Comparison of ENCODE assay signal across 20 cellular contexts in genomic region chr5:122054266-122054665, GRCh38. TPM values are rescaled to one million over a fixed set of nuclear protein-coding genes. Genes with fewer than 3 reads are reported as not detected.
"Had no signal": no experiment of that assay in that cellular context is flagged by ENCODE, and none has a peak within 500 bp of the region (broad histone marks: within the 10 kb centered on the region; RNA-seq: fewer than 3 reads in every experiment).

No MANE protein-coding gene starts in this region.

- H3K36me3 ChIP-seq: ascending aorta, colonic mucosa, gastrocnemius medialis, heart left ventricle, left ventricle myocardium inferior, upper lobe of right lung had no signal

- H3K27me3 ChIP-seq: ascending aorta, colonic mucosa, gastrocnemius medialis, heart left ventricle, upper lobe of right lung had no signal

- H3K4me3 ChIP-seq: ascending aorta, colonic mucosa, gastrocnemius medialis, heart left ventricle, left ventricle myocardium inferior, upper lobe of right lung had no signal

- H3K9me3 Mint-ChIP-seq: activated B cell treated with CpG ODN at 0.5 μM for 24 hours; central memory CD8-positive, alpha-beta T cell; T-helper 2 cell treated with Interferon-gamma antibody and Interleukin-4, amounts not matched to agents 5 μg/mL and 100 μg/mL, for 36 hours had no signal

- H3K27me3 Mint-ChIP-seq: activated B cell treated with CpG ODN at 0.5 μM for 24 hours; central memory CD8-positive, alpha-beta T cell; progenitor cell of endocrine pancreas had no signal

- H3K4me1 Mint-ChIP-seq: central memory CD8-positive, alpha-beta T cell; neural crest cell had no signal

- H3K27ac Mint-ChIP-seq: activated B cell treated with CpG ODN at 0.5 μM for 24 hours; progenitor cell of endocrine pancreas; T-helper 2 cell treated with Interferon-gamma antibody and Interleukin-4, amounts not matched to agents 5 μg/mL and 100 μg/mL, for 36 hours had no signal

- DNase-seq: activated B cell treated with CpG ODN at 0.5 μM for 24 hours; activated CD4-positive, alpha-beta T cell treated with anti-CD3 and anti-CD28 coated beads for 4 hours; activated CD8-positive, alpha-beta memory T cell treated with anti-CD3 and anti-CD28 coated beads, Interleukin-2, amount 50 U/mL, for 48 hours; activated effector memory CD4-positive, alpha-beta T cell treated with anti-CD3 and anti-CD28 coated beads, Interleukin-2, amount 50 U/mL, for 16 hours; activated naive CD4-positive, alpha-beta T cell treated with anti-CD3 and anti-CD28 coated beads, Interleukin-2, amount 50 U/mL, for 16 hours; activated T-cell treated with anti-CD3 and anti-CD28 coated beads, Interleukin-2, amount 50 U/mL, for 48 hours; colonic mucosa; gastrocnemius medialis; kidney glomerular epithelial cell; left ventricle myocardium inferior; mammary epithelial cell; stimulated activated CD8-positive, alpha-beta memory T cell treated with anti-CD3 and anti-CD28 coated beads, Interleukin-4, amount 100 ng/mL, for 48 hours; stimulated activated naive CD4-positive, alpha-beta T cell had no signal

- H3K4me1 ChIP-seq: ascending aorta, colonic mucosa, gastrocnemius medialis, heart left ventricle, upper lobe of right lung had no signal

- H3K27ac ChIP-seq: ascending aorta, colonic mucosa, gastrocnemius medialis, heart left ventricle, left ventricle myocardium inferior, upper lobe of right lung had no signal

- H3K4me3 Mint-ChIP-seq: activated B cell treated with CpG ODN at 0.5 μM for 24 hours; central memory CD8-positive, alpha-beta T cell; neural crest cell; T-helper 2 cell treated with Interferon-gamma antibody and Interleukin-4, amounts not matched to agents 5 μg/mL and 100 μg/mL, for 36 hours had no signal

- ATAC-seq: gastrocnemius medialis had no signal

- H3K9me3 ChIP-seq: ascending aorta, colonic mucosa, gastrocnemius medialis, heart left ventricle, left ventricle myocardium inferior, upper lobe of right lung had no signal

RNA-seq across cellular contexts. Expression of gene LOX, which starts 23.8 kb away (rescaled TPM):
- total RNA-seq: activated B cell treated with CpG ODN at 0.5 μM for 24 hours had no signal
